ENCODE assay signal across 7 cellular contexts in genomic region chr16:58336332-58337089, GRCh38. TPM values are rescaled to one million over a fixed set of nuclear protein-coding genes. Genes with fewer than 3 reads are reported as not detected.
DNase-seq lines count a peak whose midpoint lies in the region; ATAC-seq, FAIRE-seq and TF ChIP-seq lines count a peak whose summit lies in the region.

No MANE protein-coding gene starts in this region.

- peak; percentile 89 for TF ChIP-seq CTCF in GM12873 (IDR thresholded peaks at IDR 0.05; ENCODE audit: insufficient read depth, low read depth, low read length, missing control alignments)
- peak; percentile 85 to 96 (median 90) for TF ChIP-seq CTCF in body of pancreas (IDR thresholded peaks at IDR 0.05)
- peak; percentile 97 for TF ChIP-seq CTCF in smooth muscle cell (IDR thresholded peaks at IDR 0.05; ENCODE audit: borderline replicate concordance, insufficient read depth, poor library complexity, severe bottlenecking)

- no peak overlapping the region for H3K9ac ChIP-seq in iPS-15b (ENCODE audit: low read depth, low read length)
- no peak overlapping the region for H3K9ac ChIP-seq in smooth muscle cell (ENCODE audit: low read depth)

- no peaks in the 10 kb centered on the region for H4K20me1 ChIP-seq in smooth muscle cell (ENCODE audit: low read depth)

- H3K27me3 ChIP-seq in body of pancreas: no peaks in the 10 kb centered on the region
- H3K27me3 ChIP-seq in iPS-15b (ENCODE audit: control insufficient read depth, insufficient read depth, low read length): no peaks in the 10 kb centered on the region
- no peaks in the 10 kb centered on the region for H3K27me3 ChIP-seq in smooth muscle cell (ENCODE audit: low read depth)

- no peaks in the 10 kb centered on the region for H3F3A ChIP-seq in smooth muscle cell (ENCODE audit: low read depth)

- FAIRE-seq in TTC549 (lab: Jason Lieb, UNC): peak; percentile 37

- WGBS in body of pancreas, 2 donors: 15% methylated on average over 24 of the region's 24 CpGs
- 21% methylated on average over 24 of the region's 24 CpGs for WGBS in smooth muscle cell (ENCODE audit: low lambda C conversion rate)

- DNase-seq in NCI-H2029 (lab: John Stamatoyannopoulos, UW) (peak; percentile 2), body of pancreas (peak; percentile 81 to 90 (median 86)), smooth muscle cell (lab: John Stamatoyannopoulos, UW; ENCODE audit: unreplicated experiment) (peak; percentile 66)

- peaks cover 9% of the 10 kb centered on the region for H3K4me1 ChIP-seq in body of pancreas
- peaks cover 5% of the 10 kb centered on the region for H3K4me1 ChIP-seq in iPS-15b (ENCODE audit: control insufficient read depth, insufficient read depth, low read length)
- peaks cover 9% of the 10 kb centered on the region for H3K4me1 ChIP-seq in smooth muscle cell (ENCODE audit: low read depth)

- intact Hi-C loops in body of pancreas (cut with DNase I): loop anchor here (5.0 to 10.0 kb wide), 2 partner anchors 151 to 318 kb away; no protein-coding TSS in a partner anchor

- H3K4me3 ChIP-seq in body of pancreas (no peak overlapping the region), iPS-15b (ENCODE audit: low read depth, low read length) (peak overlapping the region; percentile 32), smooth muscle cell (peak overlapping the region; percentile 44)

- peak; percentile 73 for ATAC-seq in HG02763 (IDR thresholded peaks at IDR 0.05; ENCODE audit: unreplicated experiment)
- peak; percentile 90 for ATAC-seq in body of pancreas

- peak overlapping the region; percentile 99 for H2AFZ ChIP-seq in smooth muscle cell (ENCODE audit: low read depth)

- H3K4me2 ChIP-seq in smooth muscle cell: peak overlapping the region; percentile 86

- no peaks in the 10 kb centered on the region for H3K36me3 ChIP-seq in body of pancreas (replicated peaks in 1 of 2; ENCODE audit: insufficient read depth in 1 of 2, low read depth in 2 of 2)
- no peaks in the 10 kb centered on the region for H3K36me3 ChIP-seq in iPS-15b (ENCODE audit: control insufficient read depth, insufficient read depth, low read length)
- H3K36me3 ChIP-seq in smooth muscle cell (ENCODE audit: low read depth): no peaks in the 10 kb centered on the region

- H3K9me3 ChIP-seq in body of pancreas: no peaks in the 10 kb centered on the region
- H3K9me3 ChIP-seq in iPS-15b (ENCODE audit: control insufficient read depth, insufficient read depth, low read length): no peaks in the 10 kb centered on the region
- H3K9me3 ChIP-seq in smooth muscle cell (replicated peaks; ENCODE audit: low read depth): no peaks in the 10 kb centered on the region

- H3K27ac ChIP-seq in body of pancreas: no peak overlapping the region
- H3K27ac ChIP-seq in smooth muscle cell (ENCODE audit: low read depth): no peak overlapping the region

- no peak for TF ChIP-seq POLR2A in body of pancreas (IDR thresholded peaks at IDR 0.05)

- no peaks in the 10 kb centered on the region for H3K79me2 ChIP-seq in smooth muscle cell (ENCODE audit: low read depth)

RNA-seq across cellular contexts. Expression of gene PRSS54, which starts 41.7 kb away (rescaled TPM):
- total RNA-seq in body of pancreas (not detected), smooth muscle cell (not detected in 2 replicates)
- polyA plus RNA-seq in smooth muscle cell: not detected in 2 replicates

RNA-seq across cellular contexts. Expression of gene GINS3, which starts 55.8 kb away (rescaled TPM):
- 1 to 10 TPM; 2.6 to 3.6 TPM for total RNA-seq in body of pancreas
- 1.9 and 2.2 TPM in 2 replicates for total RNA-seq in smooth muscle cell
- 0.70 and 4.2 TPM in 2 replicates for polyA plus RNA-seq in smooth muscle cell

Comparison
In these comparisons a context has a peak if more than half of its experiments do, and no peak if none do; other contexts are left out.
1. DNase-seq: peak in every context shown above with its lines; median percentile 86 in body of pancreas; 66 in smooth muscle cell; 2 in NCI-H2029.
2. H3K4me3 ChIP-seq: peak in iPS-15b (single experiment) and smooth muscle cell (single experiment); none in body of pancreas (0 of 2).
3. Peak in every context shown above with its lines, with median percentiles within 50 percentile points of each other: CTCF ChIP-seq.